15 cellular contexts compared by ENCODE assay signal in the genomic region with DNA sequence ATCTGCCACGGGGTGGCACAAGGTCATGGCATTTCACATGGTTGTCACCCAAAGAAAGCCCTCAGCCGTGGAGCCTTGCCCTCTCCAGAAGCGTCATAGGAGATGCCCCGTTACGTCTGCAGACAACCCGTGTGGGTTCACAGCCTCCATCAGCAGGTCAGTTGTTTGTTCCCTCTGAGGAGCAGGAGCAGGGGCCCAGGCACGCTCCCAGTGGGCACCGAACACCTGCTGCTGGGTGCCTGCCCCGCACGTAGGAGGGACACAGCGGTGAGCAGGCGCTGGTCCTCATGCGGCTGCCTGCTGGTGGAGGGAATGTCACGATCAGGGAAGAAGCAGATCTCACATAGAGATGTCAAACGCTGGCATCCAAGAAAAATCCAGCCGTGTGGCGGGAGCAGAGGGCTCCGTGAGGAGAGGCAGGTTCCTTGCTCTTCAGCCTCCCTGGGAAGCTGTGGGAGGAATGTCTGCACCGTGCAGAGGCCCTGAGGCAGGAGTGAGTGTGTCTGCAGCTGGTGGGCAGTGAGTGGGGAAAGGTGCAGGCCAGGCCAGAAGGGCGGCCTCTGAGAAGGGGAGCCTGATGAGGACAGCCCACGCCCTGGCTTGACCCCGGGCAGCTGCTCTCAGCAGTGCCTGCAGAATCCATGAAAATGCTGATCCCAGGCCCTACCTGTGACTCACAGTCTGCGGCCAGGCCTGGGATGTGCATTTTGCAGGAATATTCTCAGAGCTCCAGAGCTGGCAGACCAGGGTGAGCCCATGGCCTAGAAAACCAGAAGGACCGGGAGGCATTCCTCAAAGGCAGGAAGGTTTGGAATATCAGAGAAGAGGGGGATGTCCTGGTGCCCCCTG. TPM values are rescaled to one million over a fixed set of nuclear protein-coding genes. Genes with fewer than 3 reads are reported as not detected.
DNase-seq lines count a peak whose midpoint lies in the region; ATAC-seq and TF ChIP-seq lines count a peak whose summit lies in the region.
"Had no signal": no experiment of that assay in that cellular context is flagged by ENCODE, and none has a peak within 500 bp of the region (broad histone marks: within the 10 kb centered on the region; RNA-seq: fewer than 3 reads in every experiment).

No MANE protein-coding gene starts in this region.

- H3K9me3 ChIP-seq in body of pancreas = no peaks in the 10 kb centered on the region
- H3K9me3 ChIP-seq: neutrophil had no signal

- no peak for TF ChIP-seq POLR2A in body of pancreas (IDR thresholded peaks at IDR 0.05)

- H3K36me3 ChIP-seq in body of pancreas (replicated peaks in 1 of 2; ENCODE audit: insufficient read depth in 1 of 2, low read depth in 2 of 2) = no peaks in the 10 kb centered on the region
- H3K36me3 ChIP-seq: neutrophil had no signal

- no peak for ATAC-seq in activated naive CD4-positive, alpha-beta T cell treated with anti-CD3 and anti-CD28 coated beads, Interleukin-2, amount 50 U/mL, for 72 hours
- ATAC-seq in body of pancreas = no peak

- H3K4me1 Mint-ChIP-seq in type B pancreatic cell (ENCODE audit: unreplicated experiment) (peaks cover 15% of the 10 kb centered on the region), immature natural killer cell (peaks cover 6 to 8% of the 10 kb centered on the region in 2 donors)

- peak overlapping the region in 3 of 4 donors; percentile 15 to 40 (median 36) for H3K27ac ChIP-seq in body of pancreas
- H3K27ac ChIP-seq: neutrophil had no signal

- no peaks in the 10 kb centered on the region for H3K9me3 Mint-ChIP-seq in activated naive CD4-positive, alpha-beta T cell treated with anti-CD3 and anti-CD28 coated beads, Interleukin-2, amount 50 U/mL, for 72 hours
- H3K9me3 Mint-ChIP-seq in type B pancreatic cell (no peaks in the 10 kb centered on the region), immature natural killer cell (peaks cover 0 to 3% (median 0%) of the 10 kb centered on the region in 6 donors)

- H3K4me3 ChIP-seq in body of pancreas = no peak overlapping the region
- H3K4me3 ChIP-seq: smooth muscle cell had no signal

- TF ChIP-seq CTCF in body of pancreas (IDR thresholded peaks at IDR 0.05) (no peak), type B pancreatic cell (conservative IDR thresholded peaks at IDR 0.05) (no peak)

- peak; percentile 1 to 48 for DNase-seq in activated naive CD4-positive, alpha-beta T cell treated with anti-CD3 and anti-CD28 coated beads, Interleukin-2, amount 50 U/mL, for 72 hours (ENCODE audit: low spot score in 2 of 2)
- DNase-seq in activated naive CD4-positive, alpha-beta T cell treated with anti-CD3 and anti-CD28 coated beads, Interleukin-2, amount 50 U/mL, for 16 hours = no peak
- DNase-seq in body of pancreas (peak in 2 of 4 donors; percentile 6 to 8), mesenteric fat pad (ENCODE audit: low spot score) (peak; percentile 74), type B pancreatic cell (ENCODE audit: extremely low spot score, unreplicated experiment) (peak; percentile 58), NCI-H1930 (lab: John Stamatoyannopoulos, UW) (no peak), OCI-M2 (lab: John Stamatoyannopoulos, UW; ENCODE audit: unreplicated experiment) (no peak), immature natural killer cell (no peak)
- DNase-seq: erythroblast, Karpas-422, NCI-H1694 had no signal

- no peaks in the 10 kb centered on the region for H3K27me3 ChIP-seq in body of pancreas
- H3K27me3 ChIP-seq: neutrophil had no signal

- WGBS in body of pancreas, 2 donors = 68 to 80% methylated on average over 17 to 21 of the region's 24 CpGs

- H3K4me1 ChIP-seq in body of pancreas = peaks cover 46% of the 10 kb centered on the region

- no peaks in the 10 kb centered on the region for H3K36me3 Mint-ChIP-seq in activated naive CD4-positive, alpha-beta T cell treated with anti-CD3 and anti-CD28 coated beads, Interleukin-2, amount 50 U/mL, for 72 hours
- H3K36me3 Mint-ChIP-seq in type B pancreatic cell = no peaks in the 10 kb centered on the region
- H3K36me3 Mint-ChIP-seq in immature natural killer cell = peaks cover 0 to 4% (median 0%) of the 10 kb centered on the region in 3 donors

- H3K27ac Mint-ChIP-seq in activated naive CD4-positive, alpha-beta T cell treated with anti-CD3 and anti-CD28 coated beads, Interleukin-2, amount 50 U/mL, for 72 hours = no peak overlapping the region
- H3K27ac Mint-ChIP-seq in type B pancreatic cell (peak overlapping the region; percentile 59), immature natural killer cell (no peak overlapping the region)

- intact Hi-C loops in body of pancreas (cut with DNase I) = no loop called here

- H3K4me3 Mint-ChIP-seq in type B pancreatic cell (no peak overlapping the region), immature natural killer cell (no peak overlapping the region)

- no peaks in the 10 kb centered on the region for H3K27me3 Mint-ChIP-seq in type B pancreatic cell
- H3K27me3 Mint-ChIP-seq in immature natural killer cell (ENCODE audit: low read depth in 3 of 3) = peaks cover 0 to 2% (median 0%) of the 10 kb centered on the region in 3 donors

RNA-seq across cellular contexts. Expression of a gene that starts 36.4 kb away (rescaled TPM):
- total RNA-seq in activated naive CD4-positive, alpha-beta T cell treated with anti-CD3 and anti-CD28 coated beads, Interleukin-2, amount 50 U/mL, for 72 hours = not detected
- under 1 TPM in 1 of 2 donors, not detected in 1; 0.66 TPM for total RNA-seq in body of pancreas
- not detected for total RNA-seq in mesenteric fat pad
- 2.2 and 11.1 TPM in 2 replicates for total RNA-seq in type B pancreatic cell (ENCODE audit: low replicate concordance)
- polyA plus RNA-seq in immature natural killer cell = not detected
- total RNA-seq: liver, smooth muscle cell had no signal
- polyA plus RNA-seq: AG04450, smooth muscle cell had no signal

RNA-seq across cellular contexts. Expression of a gene that starts 47.0 kb away (rescaled TPM):
- not detected for total RNA-seq in activated naive CD4-positive, alpha-beta T cell treated with anti-CD3 and anti-CD28 coated beads, Interleukin-2, amount 50 U/mL, for 72 hours
- total RNA-seq in body of pancreas = over 10,000 TPM in 1 of 2 donors, 1,000 to 10,000 TPM in 1; 1,947 to 16,276 TPM
- 0.74 TPM for total RNA-seq in mesenteric fat pad
- 1,584 and 3,976 TPM in 2 replicates for total RNA-seq in type B pancreatic cell (ENCODE audit: low replicate concordance)
- not detected for polyA plus RNA-seq in immature natural killer cell
- total RNA-seq: smooth muscle cell had no signal
- polyA plus RNA-seq: AG04450, smooth muscle cell had no signal

Comparison
In these comparisons a context has a peak if more than half of its experiments do, and no peak if none do; other contexts are left out.
1. DNase-seq: peak in activated naive CD4-positive, alpha-beta T cell treated with anti-CD3 and anti-CD28 coated beads, Interleukin-2, amount 50 U/mL, for 72 hours (2 of 2), mesenteric fat pad (single experiment) and type B pancreatic cell (single experiment); none in activated naive CD4-positive, alpha-beta T cell treated with anti-CD3 and anti-CD28 coated beads, Interleukin-2, amount 50 U/mL, for 16 hours (single experiment), NCI-H1930 (0 of 2), OCI-M2 (single experiment) and immature natural killer cell (0 of 3).
2. RNA of a gene that starts 47.0 kb away (total RNA-seq): 1,947 to 16,276 TPM in body of pancreas and 1,584 to 3,976 TPM in type B pancreatic cell; 0.74 TPM in mesenteric fat pad (single experiment) and not detected in activated naive CD4-positive, alpha-beta T cell treated with anti-CD3 and anti-CD28 coated beads, Interleukin-2, amount 50 U/mL, for 72 hours; every median in the first group is over 100 times any median in the second.